Comparison of ENCODE assay signal across 11 cellular contexts in the genomic region with DNA sequence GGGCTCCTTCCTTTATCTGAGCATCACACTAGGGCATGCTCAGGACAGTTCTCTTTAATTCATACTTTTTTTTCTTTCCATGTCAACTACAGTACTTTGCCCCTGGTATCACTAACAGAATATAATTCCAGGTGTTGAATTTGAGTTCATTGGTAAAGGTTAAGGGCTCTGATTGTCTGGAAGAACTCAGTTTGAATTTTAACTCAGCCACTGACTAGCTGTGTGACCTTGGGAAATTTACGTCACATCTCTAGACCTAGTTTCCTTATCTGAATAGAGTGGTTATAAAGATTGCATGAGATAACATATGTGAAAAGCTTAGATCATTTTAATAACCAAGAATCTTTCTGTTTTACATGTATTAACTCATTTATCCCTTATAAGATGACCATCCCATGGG. TPM values are rescaled to one million over a fixed set of nuclear protein-coding genes. Genes with fewer than 3 reads are reported as not detected.
A peak's percentile ranks its signal among the peaks of the same experiment; 100 is the strongest.
DNase-seq lines count a peak whose midpoint lies in the region; ATAC-seq and TF ChIP-seq lines count a peak whose summit lies in the region.
"Had no signal": no experiment of that assay in that cellular context is flagged by ENCODE, and none has a peak within 500 bp of the region (broad histone marks: within the 10 kb centered on the region; RNA-seq: fewer than 3 reads in every experiment).

No MANE protein-coding gene starts in this region.

- no peaks in the 10 kb centered on the region for H3K27me3 ChIP-seq in left lung

- TF ChIP-seq CTCF in natural killer cell (IDR thresholded peaks at IDR 0.05) (no peak), WTC11 (IDR thresholded peaks at IDR 0.05) (no peak), left lung (IDR thresholded peaks at IDR 0.05) (no peak)

- peaks cover 0 to 10% of the 10 kb centered on the region in 2 donors for H3K4me1 ChIP-seq in left lung

- peak overlapping the region in 1 of 2 donors; percentile 69 for H3K27ac Mint-ChIP-seq in natural killer cell treated with Interleukin-12 subunit alpha and Interleukin-12 subunit beta and Interleukin-15 and Interleukin-18, amount 100 ng/mL, for 72 hours
- H3K27ac Mint-ChIP-seq in natural killer cell = no peak overlapping the region
- peak overlapping the region; percentile 88 for H3K27ac Mint-ChIP-seq in WTC11

- no peaks in the 10 kb centered on the region for H3K36me3 Mint-ChIP-seq in natural killer cell treated with Interleukin-12 subunit alpha and Interleukin-12 subunit beta and Interleukin-15 and Interleukin-18, amount 100 ng/mL, for 72 hours
- no peaks in the 10 kb centered on the region for H3K36me3 Mint-ChIP-seq in natural killer cell
- peaks cover 6% of the 10 kb centered on the region for H3K36me3 Mint-ChIP-seq in WTC11

- H3K9me3 ChIP-seq in left lung = no peaks in the 10 kb centered on the region

- H3K4me3 Mint-ChIP-seq in natural killer cell treated with Interleukin-12 subunit alpha and Interleukin-12 subunit beta and Interleukin-15 and Interleukin-18, amount 100 ng/mL, for 72 hours = peak overlapping the region; percentile 56
- H3K4me3 Mint-ChIP-seq in natural killer cell (no peak overlapping the region), WTC11 (no peak overlapping the region)

- no peak overlapping the region for H3K27ac ChIP-seq in left lung
- H3K27ac ChIP-seq: left ventricle myocardium inferior, thoracic aorta had no signal

- no peak overlapping the region for H3K4me3 ChIP-seq in left lung
- H3K4me3 ChIP-seq: left ventricle myocardium inferior, thoracic aorta had no signal

- peaks cover 8 to 10% of the 10 kb centered on the region in 2 donors for H3K27me3 Mint-ChIP-seq in natural killer cell treated with Interleukin-12 subunit alpha and Interleukin-12 subunit beta and Interleukin-15 and Interleukin-18, amount 100 ng/mL, for 72 hours
- H3K27me3 Mint-ChIP-seq in natural killer cell (ENCODE audit: low read depth in 2 of 2) (peaks cover 0 to 4% of the 10 kb centered on the region in 2 donors), WTC11 (ENCODE audit: low read depth) (no peaks in the 10 kb centered on the region; the same call in 1 of the 2 replicates)

- no peaks in the 10 kb centered on the region for H3K36me3 ChIP-seq in left lung
- H3K36me3 ChIP-seq: left ventricle myocardium inferior, thoracic aorta had no signal

- in situ Hi-C loops in G401 (cut with HindIII; ENCODE audit: low sequenced_read_pairs) = no loop called here

- DNase-seq in natural killer cell treated with Interleukin-12 subunit alpha and Interleukin-12 subunit beta and Interleukin-15 and Interleukin-18, amount 100 ng/mL, for 72 hours (ENCODE audit: low spot score) = no peak
- no peak for DNase-seq in natural killer cell
- no peak for DNase-seq in WTC11 (ENCODE audit: low spot score)
- DNase-seq in G401 (ENCODE audit: low spot score) = no peak
- no peak for DNase-seq in NCI-H1417 (lab: John Stamatoyannopoulos, UW)
- no peak for DNase-seq in left lung
- no peak for DNase-seq in amygdala (lab: John Stamatoyannopoulos, UW)
- DNase-seq: left ventricle myocardium inferior, SIG-M5 had no signal

- ATAC-seq in natural killer cell treated with Interleukin-12 subunit alpha and Interleukin-12 subunit beta and Interleukin-15 and Interleukin-18, amount 100 ng/mL, for 72 hours = peak in 1 of 2 donors; percentile 46
- ATAC-seq in natural killer cell (no peak), HG02852 (IDR thresholded peaks at IDR 0.05; ENCODE audit: unreplicated experiment) (peak; percentile 24), WTC11 (no peak), left lung (no peak)

- intact Hi-C loops in natural killer cell (cut with micrococcal nuclease) = no loop called here
- intact Hi-C loops in left lung (cut with DNase I) = no loop called here

- peaks cover 0 to 11% of the 10 kb centered on the region in 2 donors for H3K4me1 Mint-ChIP-seq in natural killer cell treated with Interleukin-12 subunit alpha and Interleukin-12 subunit beta and Interleukin-15 and Interleukin-18, amount 100 ng/mL, for 72 hours (ENCODE audit: low read depth in 2 of 2)
- H3K4me1 Mint-ChIP-seq in natural killer cell (no peaks in the 10 kb centered on the region), WTC11 (peaks cover 36% of the 10 kb centered on the region)

- H3K9me3 Mint-ChIP-seq in natural killer cell treated with Interleukin-12 subunit alpha and Interleukin-12 subunit beta and Interleukin-15 and Interleukin-18, amount 100 ng/mL, for 72 hours = no peaks in the 10 kb centered on the region
- H3K9me3 Mint-ChIP-seq in natural killer cell (no peaks in the 10 kb centered on the region), WTC11 (peaks cover 8% of the 10 kb centered on the region)

- CTCF ChIA-PET in WTC11 (lab: Charles Lee) = no interaction called here

- POLR2A ChIA-PET in WTC11 (lab: Charles Lee) = no interaction called here

TF ChIP-seq in WTC11, 78 proteins besides CTCF, POLR2A, EP300 and RAD21 (continues in another document):
- no peak for TF ChIP-seq NFATC4 (CRISPR knock-in tag; IDR thresholded peaks at IDR 0.05)
- no peak for TF ChIP-seq FOXJ3 (CRISPR knock-in tag; IDR thresholded peaks at IDR 0.05; ENCODE audit: borderline replicate concordance)
- no peak for TF ChIP-seq CREB1 (CRISPR knock-in tag; IDR thresholded peaks at IDR 0.05)
- TF ChIP-seq, protein P1, sequence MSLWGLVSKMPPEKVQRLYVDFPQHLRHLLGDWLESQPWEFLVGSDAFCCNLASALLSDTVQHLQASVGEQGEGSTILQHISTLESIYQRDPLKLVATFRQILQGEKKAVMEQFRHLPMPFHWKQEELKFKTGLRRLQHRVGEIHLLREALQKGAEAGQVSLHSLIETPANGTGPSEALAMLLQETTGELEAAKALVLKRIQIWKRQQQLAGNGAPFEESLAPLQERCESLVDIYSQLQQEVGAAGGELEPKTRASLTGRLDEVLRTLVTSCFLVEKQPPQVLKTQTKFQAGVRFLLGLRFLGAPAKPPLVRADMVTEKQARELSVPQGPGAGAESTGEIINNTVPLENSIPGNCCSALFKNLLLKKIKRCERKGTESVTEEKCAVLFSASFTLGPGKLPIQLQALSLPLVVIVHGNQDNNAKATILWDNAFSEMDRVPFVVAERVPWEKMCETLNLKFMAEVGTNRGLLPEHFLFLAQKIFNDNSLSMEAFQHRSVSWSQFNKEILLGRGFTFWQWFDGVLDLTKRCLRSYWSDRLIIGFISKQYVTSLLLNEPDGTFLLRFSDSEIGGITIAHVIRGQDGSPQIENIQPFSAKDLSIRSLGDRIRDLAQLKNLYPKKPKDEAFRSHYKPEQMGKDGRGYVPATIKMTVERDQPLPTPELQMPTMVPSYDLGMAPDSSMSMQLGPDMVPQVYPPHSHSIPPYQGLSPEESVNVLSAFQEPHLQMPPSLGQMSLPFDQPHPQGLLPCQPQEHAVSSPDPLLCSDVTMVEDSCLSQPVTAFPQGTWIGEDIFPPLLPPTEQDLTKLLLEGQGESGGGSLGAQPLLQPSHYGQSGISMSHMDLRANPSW (CRISPR knock-in tag; conservative IDR thresholded peaks at IDR 0.05; ENCODE audit: low read depth) = no peak
- TF ChIP-seq, protein P2, sequence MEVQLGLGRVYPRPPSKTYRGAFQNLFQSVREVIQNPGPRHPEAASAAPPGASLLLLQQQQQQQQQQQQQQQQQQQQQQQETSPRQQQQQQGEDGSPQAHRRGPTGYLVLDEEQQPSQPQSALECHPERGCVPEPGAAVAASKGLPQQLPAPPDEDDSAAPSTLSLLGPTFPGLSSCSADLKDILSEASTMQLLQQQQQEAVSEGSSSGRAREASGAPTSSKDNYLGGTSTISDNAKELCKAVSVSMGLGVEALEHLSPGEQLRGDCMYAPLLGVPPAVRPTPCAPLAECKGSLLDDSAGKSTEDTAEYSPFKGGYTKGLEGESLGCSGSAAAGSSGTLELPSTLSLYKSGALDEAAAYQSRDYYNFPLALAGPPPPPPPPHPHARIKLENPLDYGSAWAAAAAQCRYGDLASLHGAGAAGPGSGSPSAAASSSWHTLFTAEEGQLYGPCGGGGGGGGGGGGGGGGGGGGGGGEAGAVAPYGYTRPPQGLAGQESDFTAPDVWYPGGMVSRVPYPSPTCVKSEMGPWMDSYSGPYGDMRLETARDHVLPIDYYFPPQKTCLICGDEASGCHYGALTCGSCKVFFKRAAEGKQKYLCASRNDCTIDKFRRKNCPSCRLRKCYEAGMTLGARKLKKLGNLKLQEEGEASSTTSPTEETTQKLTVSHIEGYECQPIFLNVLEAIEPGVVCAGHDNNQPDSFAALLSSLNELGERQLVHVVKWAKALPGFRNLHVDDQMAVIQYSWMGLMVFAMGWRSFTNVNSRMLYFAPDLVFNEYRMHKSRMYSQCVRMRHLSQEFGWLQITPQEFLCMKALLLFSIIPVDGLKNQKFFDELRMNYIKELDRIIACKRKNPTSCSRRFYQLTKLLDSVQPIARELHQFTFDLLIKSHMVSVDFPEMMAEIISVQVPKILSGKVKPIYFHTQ (CRISPR knock-in tag; IDR thresholded peaks at IDR 0.05) = no peak
- TF ChIP-seq, protein P3, sequence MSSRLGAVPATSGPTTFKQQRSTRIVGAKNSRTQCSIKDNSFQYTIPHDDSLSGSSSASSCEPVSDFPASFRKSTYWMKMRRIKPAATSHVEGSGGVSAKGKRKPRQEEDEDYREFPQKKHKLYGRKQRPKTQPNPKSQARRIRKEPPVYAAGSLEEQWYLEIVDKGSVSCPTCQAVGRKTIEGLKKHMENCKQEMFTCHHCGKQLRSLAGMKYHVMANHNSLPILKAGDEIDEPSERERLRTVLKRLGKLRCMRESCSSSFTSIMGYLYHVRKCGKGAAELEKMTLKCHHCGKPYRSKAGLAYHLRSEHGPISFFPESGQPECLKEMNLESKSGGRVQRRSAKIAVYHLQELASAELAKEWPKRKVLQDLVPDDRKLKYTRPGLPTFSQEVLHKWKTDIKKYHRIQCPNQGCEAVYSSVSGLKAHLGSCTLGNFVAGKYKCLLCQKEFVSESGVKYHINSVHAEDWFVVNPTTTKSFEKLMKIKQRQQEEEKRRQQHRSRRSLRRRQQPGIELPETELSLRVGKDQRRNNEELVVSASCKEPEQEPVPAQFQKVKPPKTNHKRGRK (CRISPR knock-in tag; IDR thresholded peaks at IDR 0.05; ENCODE audit: borderline replicate concordance) = no peak
- no peak for TF ChIP-seq NFE2L1 (CRISPR knock-in tag; IDR thresholded peaks at IDR 0.05)
- no peak for TF ChIP-seq MYBL2 (CRISPR knock-in tag; IDR thresholded peaks at IDR 0.05)
- no peak for TF ChIP-seq GABPB1 (CRISPR knock-in tag; IDR thresholded peaks at IDR 0.05)
- no peak for TF ChIP-seq SMAD3 (CRISPR knock-in tag; IDR thresholded peaks at IDR 0.05; ENCODE audit: borderline replicate concordance)

RNA-seq across cellular contexts. Expression of a gene that starts 15.9 kb away (rescaled TPM):
- 1 to 10 TPM in 1 of 2 donors, under 1 TPM in 1; 0.38 to 1.4 TPM for total RNA-seq in natural killer cell treated with Interleukin-12 subunit alpha and Interleukin-12 subunit beta and Interleukin-15 and Interleukin-18, amount 100 ng/mL, for 72 hours
- total RNA-seq in natural killer cell (under 1 TPM in 2 of 3 donors, not detected in 1; 0.16 to 0.45 TPM), WTC11 (2021) (2.4 to 3.1 TPM (median 2.8 TPM) in 3 replicates), left lung (10 to 100 TPM; 15.1 to 16.2 TPM)
- 0.03 and 0.18 TPM in 2 replicates for total RNA-seq in G401 (2014; rRNA removed; shearing (Covaris generic))
